In genomic region chr2:66127656-66128055, GRCh38 we compare ENCODE assay signal across 22 cellular contexts.
DNase-seq lines count a peak whose midpoint lies in the region; ATAC-seq, FAIRE-seq and TF ChIP-seq lines count a peak whose summit lies in the region.
"Had no signal": no experiment of that assay in that cellular context is flagged by ENCODE, and none has a peak within 500 bp of the region (broad histone marks: within the 10 kb centered on the region; RNA-seq: fewer than 3 reads in every experiment).

No MANE protein-coding gene starts in this region.

- H4K5ac ChIP-seq in H1 (ENCODE audit: insufficient read length, low read depth, low read length) (no peak overlapping the region), mesendoderm (ENCODE audit: low read length) (no peak overlapping the region)

- H4K20me1 ChIP-seq in H1 (replicated peaks in 1 of 2; ENCODE audit: control insufficient read depth in 1 of 2, insufficient read depth in 2 of 2, low read length in 2 of 2) = no peaks in the 10 kb centered on the region
- H4K20me1 ChIP-seq: BLaER1 treated with 17β-estradiol and CSF1 and Interleukin-3, amounts not matched to agents 10 nM and 100 nM had no signal

- intact Hi-C loops in posterior vena cava (cut with DNase I) = no loop called here

- no peak for FAIRE-seq in H1 (lab: Jason Lieb, UNC)
- FAIRE-seq: G401.6, GM12891, GM19239, HepG2 had no signal

- no peaks in the 10 kb centered on the region for H3K79me2 ChIP-seq in H1 (ENCODE audit: control insufficient read depth in 1 of 2, insufficient read depth in 2 of 2, low read length in 2 of 2)
- H3K79me2 ChIP-seq in mesendoderm (ENCODE audit: control insufficient read depth, insufficient read depth, low read length) = no peaks in the 10 kb centered on the region

- H3K18ac ChIP-seq in H1 (ENCODE audit: extremely low read depth, low read length) (no peak overlapping the region), mesendoderm (ENCODE audit: low read length) (no peak overlapping the region)

- H3K36me3 ChIP-seq in H1 (ENCODE audit: control insufficient read depth in 2 of 4, insufficient read depth in 4 of 4, low read length in 3 of 4) = no peaks in the 10 kb centered on the region
- no peaks in the 10 kb centered on the region for H3K36me3 ChIP-seq in mesendoderm (ENCODE audit: control insufficient read depth, insufficient read depth, low read length)
- no peaks in the 10 kb centered on the region for H3K36me3 ChIP-seq in gastroesophageal sphincter
- H3K36me3 ChIP-seq: BLaER1 treated with 17β-estradiol and CSF1 and Interleukin-3, amounts not matched to agents 10 nM and 100 nM had no signal

- H2BK20ac ChIP-seq in H1 (ENCODE audit: low read length) = no peak overlapping the region

- H3K23me2 ChIP-seq in H1 (ENCODE audit: low read depth, low read length) = no peaks in the 10 kb centered on the region

- POLR2A ChIA-PET in H1 (lab: Charles Lee; ENCODE audit: partially characterized antibody) = no interaction called here

- H3K9me3 ChIP-seq in H1 (ENCODE audit: insufficient read depth in 2 of 2, low read depth in 1 of 2, low read length in 1 of 2) (no peaks in the 10 kb centered on the region), gastroesophageal sphincter (no peaks in the 10 kb centered on the region)
- H3K9me3 ChIP-seq: BLaER1 treated with 17β-estradiol and CSF1 and Interleukin-3, amounts not matched to agents 10 nM and 100 nM had no signal

- no peak overlapping the region for H3K23ac ChIP-seq in H1 (ENCODE audit: insufficient read length)
- H3K23ac ChIP-seq in mesendoderm (ENCODE audit: low read length) = no peak overlapping the region

- H2AFZ ChIP-seq in H1 (ENCODE audit: low read length) = 0 out of 2 replicates have a peak overlapping the region, but pooled peaks have one; percentile 45

- H2AK5ac ChIP-seq in H1 (ENCODE audit: low read depth, low read length) (no peak overlapping the region), mesendoderm (ENCODE audit: low read length) (no peak overlapping the region)

- H3K79me1 ChIP-seq in H1 (ENCODE audit: low read depth, low read length) = no peaks in the 10 kb centered on the region
- no peaks in the 10 kb centered on the region for H3K79me1 ChIP-seq in mesendoderm (ENCODE audit: low read length)

- no peak overlapping the region for H2BK12ac ChIP-seq in H1 (ENCODE audit: low read depth, low read length)

- H3K27ac ChIP-seq in H1 (ENCODE audit: low read depth, low read length) = no peak overlapping the region
- no peak overlapping the region for H3K27ac ChIP-seq in mesendoderm (ENCODE audit: low read depth, low read length)
- H3K27ac ChIP-seq in gastroesophageal sphincter = no peak overlapping the region
- H3K27ac ChIP-seq: BLaER1 treated with 17β-estradiol and CSF1 and Interleukin-3, amounts not matched to agents 10 nM and 100 nM had no signal

- no peak overlapping the region for H4K91ac ChIP-seq in H1 (replicated peaks; ENCODE audit: insufficient read length, low read length)

- ATAC-seq in gastroesophageal sphincter (no peak), HG03571 (IDR thresholded peaks at IDR 0.05; ENCODE audit: unreplicated experiment) (no peak)
- ATAC-seq: CD8-positive, alpha-beta T cell; HCT116; HepG2 had no signal

- H3K4me3 ChIP-seq in H1 (ENCODE audit: extremely low read depth in 1 of 4, insufficient read depth in 2 of 4, low read depth in 3 of 4, low read length in 4 of 4) (no peak overlapping the region), mesendoderm (ENCODE audit: low read length) (no peak overlapping the region), gastroesophageal sphincter (no peak overlapping the region)
- H3K4me3 ChIP-seq: BLaER1 treated with 17β-estradiol and CSF1 and Interleukin-3, amounts not matched to agents 10 nM and 100 nM had no signal

- H2BK15ac ChIP-seq in H1 (ENCODE audit: low read length) (no peak overlapping the region), mesendoderm (replicated peaks; ENCODE audit: low read depth) (no peak overlapping the region)

- TF ChIP-seq EP300 in H1 (IDR thresholded peaks at IDR 0.05; ENCODE audit: borderline replicate concordance in 1 of 2, low read depth in 2 of 2, low read length in 2 of 2) = no peak
- TF ChIP-seq EP300 in gastroesophageal sphincter (IDR thresholded peaks at IDR 0.05) = no peak

- TF ChIP-seq POLR2A in H1 (IDR thresholded peaks at IDR 0.05; ENCODE audit: control extremely low read depth in 1 of 2, low read depth in 2 of 2, low read length in 2 of 2) = no peak
- TF ChIP-seq POLR2A in gastroesophageal sphincter (IDR thresholded peaks at IDR 0.05) = no peak

- WGBS in H1 (ENCODE audit: extremely low coverage in 1 of 2, insufficient coverage in 1 of 2, insufficient read length in 1 of 2, insufficient replicate concordance in 2 of 2, low coverage in 1 of 2, low lambda C conversion rate in 2 of 2, missing lambda C conversion rate in 1 of 2), 2 experiments = 89% methylated on average over 6 of the region's 6 CpGs; no CpG with 5 or more reads in 1 of the 2 experiments
- no CpG with 5 or more reads among the region's 6 CpGs for WGBS in mesendoderm (ENCODE audit: extremely low coverage, insufficient coverage, low lambda C conversion rate)
- WGBS in gastroesophageal sphincter (ENCODE audit: low coverage in 1 of 2), 2 donors = 72 to 100% methylated on average over 2 of the region's 6 CpGs

- no peak overlapping the region for H3K9ac ChIP-seq in H1 (replicated peaks in 1 of 4; ENCODE audit: extremely low read depth in 1 of 4, low read depth in 3 of 4, low read length in 3 of 4)
- no peak overlapping the region for H3K9ac ChIP-seq in mesendoderm (ENCODE audit: low read length)
- H3K9ac ChIP-seq: BLaER1 treated with 17β-estradiol and CSF1 and Interleukin-3, amounts not matched to agents 10 nM and 100 nM had no signal

- H3K56ac ChIP-seq in H1 (replicated peaks; ENCODE audit: insufficient read length, low read depth, low read length) (no peak overlapping the region), mesendoderm (ENCODE audit: low read length) (no peak overlapping the region)

- no peak overlapping the region for H3K4ac ChIP-seq in H1 (replicated peaks; ENCODE audit: insufficient read length, low read depth, low read length)
- no peak overlapping the region for H3K4ac ChIP-seq in mesendoderm (ENCODE audit: low read depth, low read length)

- no peak overlapping the region for H3K4me2 ChIP-seq in H1 (ENCODE audit: insufficient read depth in 1 of 2, low read depth in 2 of 2, low read length in 2 of 2)
- H3K4me2 ChIP-seq in mesendoderm (ENCODE audit: low read length) = no peak overlapping the region

- TF ChIP-seq CTCF in H1 (IDR thresholded peaks at IDR 0.05; ENCODE audit: control extremely low read depth in 1 of 3, insufficient read depth in 1 of 3, low read depth in 1 of 3, low read length in 3 of 3) (0 out of 4 replicates have a peak, but pooled peaks of 1 of the 3 experiments have one; percentile 10), gastroesophageal sphincter (IDR thresholded peaks at IDR 0.05) (no peak)

- H3K4me1 ChIP-seq in H1 (replicated peaks in 1 of 4; ENCODE audit: control insufficient read depth in 3 of 4, insufficient read depth in 4 of 4, low read length in 3 of 4) = peaks cover 0 to 3% (median 0%) of the 10 kb centered on the region in 4 experiments; a peak in 1 of 7 replicates
- H3K4me1 ChIP-seq in mesendoderm (ENCODE audit: control insufficient read depth, low read depth, low read length) = no peaks in the 10 kb centered on the region
- no peaks in the 10 kb centered on the region for H3K4me1 ChIP-seq in gastroesophageal sphincter

- TF ChIP-seq RAD21 in H1 (IDR thresholded peaks at IDR 0.05 in 1 of 2, conservative IDR thresholded peaks at IDR 0.05 in 1 of 2; ENCODE audit: low read depth in 2 of 2, low read length in 2 of 2) = peak; percentile 21 to 38; a peak in 3 of 4 replicates

- H3K14ac ChIP-seq in H1 (ENCODE audit: insufficient read length) = no peak overlapping the region

- CTCF ChIA-PET in H1 (lab: Charles Lee; ENCODE audit: partially characterized antibody) = no interaction called here

- peak; percentile 21 for DNase-seq in ELF-1 (ENCODE audit: low read depth, low spot score)
- DNase-seq in NCI-H146 (lab: John Stamatoyannopoulos, UW) = peak; percentile 93
- DNase-seq in H1 (ENCODE audit: low read depth in 1 of 2, low spot score in 2 of 2) = no peak
- peak; percentile 9 for DNase-seq in mesendoderm
- no peak for DNase-seq in posterior vena cava (ENCODE audit: low spot score)
- DNase-seq in NCI-H524 (lab: John Stamatoyannopoulos, UW) = no peak
- DNase-seq: 8988T; Calu3; CD8-positive, alpha-beta T cell; DMS53; DND-41; EL; H7; HFFc6 had no signal

- H2BK120ac ChIP-seq in H1 (replicated peaks; ENCODE audit: low read depth, low read length) (no peak overlapping the region), mesendoderm (ENCODE audit: low read depth, low read length) (no peak overlapping the region)

- H2BK5ac ChIP-seq in H1 (ENCODE audit: low read depth, low read length) = no peak overlapping the region
- H2BK5ac ChIP-seq in mesendoderm (ENCODE audit: low read length) = no peak overlapping the region

- no peaks in the 10 kb centered on the region for H3K27me3 ChIP-seq in H1 (replicated peaks in 1 of 4; ENCODE audit: control insufficient read depth in 3 of 4, extremely low read depth in 1 of 4, insufficient read depth in 3 of 4, low read length in 3 of 4)
- no peaks in the 10 kb centered on the region for H3K27me3 ChIP-seq in mesendoderm (ENCODE audit: insufficient read depth, low read length, poor library complexity)
- no peaks in the 10 kb centered on the region for H3K27me3 ChIP-seq in gastroesophageal sphincter
- H3K27me3 ChIP-seq: BLaER1 treated with 17β-estradiol and CSF1 and Interleukin-3, amounts not matched to agents 10 nM and 100 nM had no signal

- H4K8ac ChIP-seq in H1 (ENCODE audit: extremely low read depth, insufficient read depth, low read length) (peak overlapping the region; percentile 18; the same call in 1 of the 2 replicates), mesendoderm (ENCODE audit: low read depth, low read length) (no peak overlapping the region)

TF ChIP-seq in H1, 55 proteins besides CTCF, POLR2A, EP300 and RAD21 (continues in another document):
- TF ChIP-seq YY1 (IDR thresholded peaks at IDR 0.05; ENCODE audit: low read depth, low read length) = no peak
- TF ChIP-seq HDAC6 (IDR thresholded peaks at IDR 0.05; ENCODE audit: low read depth, low read length) = no peak
- TF ChIP-seq USF2 (IDR thresholded peaks at IDR 0.05; ENCODE audit: low read length) = no peak
- TF ChIP-seq MAX (IDR thresholded peaks at IDR 0.05) = no peak
- TF ChIP-seq SIN3A (conservative IDR thresholded peaks at IDR 0.05 in 1 of 2, IDR thresholded peaks at IDR 0.05 in 1 of 2; ENCODE audit: low read depth in 1 of 2, low read length in 2 of 2) = no peak
- no peak for TF ChIP-seq TBP (IDR thresholded peaks at IDR 0.05; ENCODE audit: low read depth, low read length)

Comparison
In these comparisons a context has a peak if more than half of its experiments do, and no peak if none do; other contexts are left out.
1. DNase-seq: peak in ELF-1 (single experiment), NCI-H146 (single experiment) and mesendoderm (single experiment); none in H1 (0 of 2), posterior vena cava (single experiment) and NCI-H524 (0 of 2).